Comparison of ENCODE assay signal across 17 cellular contexts in genomic region chr20:58712116-58712822, GRCh38. TPM values are rescaled to one million over a fixed set of nuclear protein-coding genes. Genes with fewer than 3 reads are reported as not detected.
DNase-seq lines count a peak whose midpoint lies in the region; ATAC-seq and TF ChIP-seq lines count a peak whose summit lies in the region.
"Had no signal": no experiment of that assay in that cellular context is flagged by ENCODE, and none has a peak within 500 bp of the region (broad histone marks: within the 10 kb centered on the region; RNA-seq: fewer than 3 reads in every experiment).

No MANE protein-coding gene starts in this region.

- CTCF ChIA-PET in activated CD4-positive, alpha-beta T cell treated with anti-CD3 and anti-CD28 coated beads, Interleukin-2, amount 10 ng/mL, durations not matched to agents 7 days and 5 days (lab: Charles Lee) = no interaction called here

- H3K9ac ChIP-seq in BLaER1 treated with 17β-estradiol and CSF1 and Interleukin-3, amounts not matched to agents 10 nM and 100 nM = no peak overlapping the region

- peaks cover 0 to 55% (median 7%) of the 10 kb centered on the region in 11 experiments; a peak in 6 of 22 replicates for H4K20me1 ChIP-seq in BLaER1 treated with 17β-estradiol and CSF1 and Interleukin-3, amounts not matched to agents 10 nM and 100 nM

- H3K4me1 Mint-ChIP-seq in activated CD4-positive, alpha-beta T cell treated with anti-CD3 and anti-CD28 coated beads, Interleukin-2, amount 10 ng/mL, durations not matched to agents 7 days and 5 days = no peaks in the 10 kb centered on the region
- H3K4me1 Mint-ChIP-seq in osteocyte (ENCODE audit: unreplicated experiment) = no peaks in the 10 kb centered on the region

- no peak overlapping the region for H3K4me3 ChIP-seq in BLaER1 treated with 17β-estradiol and CSF1 and Interleukin-3, amounts not matched to agents 10 nM and 100 nM
- H3K4me3 ChIP-seq in coronary artery = no peak overlapping the region
- H3K4me3 ChIP-seq: esophagus squamous epithelium had no signal

- TF ChIP-seq CTCF in coronary artery (IDR thresholded peaks at IDR 0.05) = no peak
- no peak for TF ChIP-seq CTCF in osteocyte (IDR thresholded peaks at IDR 0.05)

- H3K27me3 ChIP-seq in BLaER1 treated with 17β-estradiol and CSF1 and Interleukin-3, amounts not matched to agents 10 nM and 100 nM = no peaks in the 10 kb centered on the region
- H3K27me3 ChIP-seq: esophagus squamous epithelium had no signal

- H3K4me2 ChIP-seq in BLaER1 treated with 17β-estradiol and CSF1 and Interleukin-3, amounts not matched to agents 10 nM and 100 nM = peak overlapping the region in 8 of 11 experiments; percentile 3 to 56 (median 48); a peak in 14 of 22 replicates

- H3K4me3 Mint-ChIP-seq in activated CD4-positive, alpha-beta T cell treated with anti-CD3 and anti-CD28 coated beads, Interleukin-2, amount 10 ng/mL, durations not matched to agents 7 days and 5 days = no peak overlapping the region
- no peak overlapping the region for H3K4me3 Mint-ChIP-seq in osteocyte (ENCODE audit: unreplicated experiment)
- H3K4me3 Mint-ChIP-seq: activated B cell treated with CpG ODN at 0.5 μM for 24 hours had no signal

- no peak overlapping the region for H3K27ac Mint-ChIP-seq in activated CD4-positive, alpha-beta T cell treated with anti-CD3 and anti-CD28 coated beads, Interleukin-2, amount 10 ng/mL, durations not matched to agents 7 days and 5 days
- no peak overlapping the region for H3K27ac Mint-ChIP-seq in osteocyte (ENCODE audit: unreplicated experiment)
- H3K27ac Mint-ChIP-seq: activated B cell treated with CpG ODN at 0.5 μM for 24 hours, naive B cell had no signal

- no peaks in the 10 kb centered on the region for H3K36me3 Mint-ChIP-seq in activated CD4-positive, alpha-beta T cell treated with anti-CD3 and anti-CD28 coated beads, Interleukin-2, amount 10 ng/mL, durations not matched to agents 7 days and 5 days (ENCODE audit: low read depth)
- no peaks in the 10 kb centered on the region for H3K36me3 Mint-ChIP-seq in osteocyte (ENCODE audit: unreplicated experiment)
- H3K36me3 Mint-ChIP-seq: naive B cell had no signal

- ATAC-seq in GM18907 (IDR thresholded peaks at IDR 0.05; ENCODE audit: unreplicated experiment) (no peak), GM21447 (IDR thresholded peaks at IDR 0.05; ENCODE audit: unreplicated experiment) (no peak)
- ATAC-seq: Panc1 had no signal

- no peaks in the 10 kb centered on the region for H3K27me3 Mint-ChIP-seq in activated CD4-positive, alpha-beta T cell treated with anti-CD3 and anti-CD28 coated beads, Interleukin-2, amount 10 ng/mL, durations not matched to agents 7 days and 5 days
- no peaks in the 10 kb centered on the region for H3K27me3 Mint-ChIP-seq in osteocyte (ENCODE audit: unreplicated experiment)
- H3K27me3 Mint-ChIP-seq: activated B cell treated with CpG ODN at 0.5 μM for 24 hours, naive B cell had no signal

- H3K36me3 ChIP-seq in BLaER1 treated with 17β-estradiol and CSF1 and Interleukin-3, amounts not matched to agents 10 nM and 100 nM = no peaks in the 10 kb centered on the region; a peak in 1 of 22 replicates

- peaks cover 0 to 41% (median 29%) of the 10 kb centered on the region in 10 experiments; a peak in 16 of 20 replicates for H3K4me1 ChIP-seq in BLaER1 treated with 17β-estradiol and CSF1 and Interleukin-3, amounts not matched to agents 10 nM and 100 nM
- H3K4me1 ChIP-seq: esophagus squamous epithelium had no signal

- POLR2A ChIA-PET in activated CD4-positive, alpha-beta T cell treated with anti-CD3 and anti-CD28 coated beads, Interleukin-2, amount 10 ng/mL, durations not matched to agents 7 days and 5 days (lab: Charles Lee) = no interaction called here

- H3K9me3 ChIP-seq in BLaER1 treated with 17β-estradiol and CSF1 and Interleukin-3, amounts not matched to agents 10 nM and 100 nM (replicated peaks in 1 of 11) = no peaks in the 10 kb centered on the region
- H3K9me3 ChIP-seq: esophagus squamous epithelium had no signal

- no peaks in the 10 kb centered on the region for H3K9me3 Mint-ChIP-seq in activated CD4-positive, alpha-beta T cell treated with anti-CD3 and anti-CD28 coated beads, Interleukin-2, amount 10 ng/mL, durations not matched to agents 7 days and 5 days
- no peaks in the 10 kb centered on the region for H3K9me3 Mint-ChIP-seq in osteocyte (ENCODE audit: unreplicated experiment)
- H3K9me3 Mint-ChIP-seq: activated B cell treated with CpG ODN at 0.5 μM for 24 hours, naive B cell had no signal

- peak; percentile 3 for DNase-seq in activated CD4-positive, alpha-beta T cell treated with anti-CD3 and anti-CD28 coated beads, Interleukin-2, amount 10 ng/mL, durations not matched to agents 7 days and 5 days
- DNase-seq in activated CD4-positive, alpha-beta T cell treated with anti-CD3 and anti-CD28 coated beads for 4 hours = no peak
- DNase-seq in coronary artery (ENCODE audit: low spot score) (peak; percentile 59), osteocyte (ENCODE audit: extremely low spot score, unreplicated experiment) (peak; percentile 76), T1000 (lab: John Stamatoyannopoulos, UW) (no peak)
- DNase-seq: activated B cell treated with CpG ODN at 0.5 μM for 24 hours; dermis blood vessel endothelial cell; esophagus squamous epithelium; kidney glomerular epithelial cell; naive B cell; NCI-H187; NCI-H524 treated with DMSO at 0.1 percent for 48 hours; stimulated activated CD4-positive, alpha-beta T cell treated with anti-CD3 and anti-CD28 coated beads, Interleukin-1b, Interleukin-23, amount 100 ng/mL, for 48 hours had no signal

- H3K27ac ChIP-seq in BLaER1 treated with 17β-estradiol and CSF1 and Interleukin-3, amounts not matched to agents 10 nM and 100 nM = no peak overlapping the region
- no peak overlapping the region for H3K27ac ChIP-seq in coronary artery
- H3K27ac ChIP-seq: esophagus squamous epithelium had no signal

RNA-seq across cellular contexts. Expression of gene NPEPL1, which starts 19.7 kb away (rescaled TPM):
- total RNA-seq in activated CD4-positive, alpha-beta T cell treated with anti-CD3 and anti-CD28 coated beads, Interleukin-2, amount 10 ng/mL, durations not matched to agents 7 days and 5 days = 10 to 100 TPM; 28.7 to 30.7 TPM
- 13.1 and 13.6 TPM in 2 replicates for total RNA-seq in osteocyte

Comparison
In these comparisons a context has a peak if more than half of its experiments do, and no peak if none do; other contexts are left out.
1. DNase-seq: peak in activated CD4-positive, alpha-beta T cell treated with anti-CD3 and anti-CD28 coated beads, Interleukin-2, amount 10 ng/mL, durations not matched to agents 7 days and 5 days (single experiment), coronary artery (single experiment) and osteocyte (single experiment); none in activated CD4-positive, alpha-beta T cell treated with anti-CD3 and anti-CD28 coated beads for 4 hours (0 of 2) and T1000 (single experiment).